ENCODE assay signal across 23 cellular contexts in the genomic region with DNA sequence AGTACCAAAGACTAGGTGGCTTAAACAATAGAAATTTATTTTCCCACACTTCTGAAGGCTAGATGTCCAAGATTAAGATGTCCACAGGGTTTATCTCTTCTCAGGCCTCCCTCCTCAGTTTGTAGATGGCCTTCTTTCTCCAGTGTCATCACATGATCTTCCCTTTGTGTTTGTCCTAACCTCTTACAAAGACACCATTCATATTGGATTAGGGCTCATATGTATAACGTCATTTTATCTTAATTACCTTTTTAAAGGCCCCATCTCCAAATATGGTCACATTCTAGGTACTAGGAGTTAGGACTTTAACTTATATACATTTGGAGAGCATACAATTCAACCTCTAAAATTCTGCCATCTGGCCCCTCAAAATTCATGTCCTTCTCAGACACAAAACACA. TPM values are rescaled to one million over a fixed set of nuclear protein-coding genes. Genes with fewer than 3 reads are reported as not detected.
DNase-seq lines count a peak whose midpoint lies in the region; ATAC-seq and TF ChIP-seq lines count a peak whose summit lies in the region.
"Had no signal": no experiment of that assay in that cellular context is flagged by ENCODE, and none has a peak within 500 bp of the region (broad histone marks: within the 10 kb centered on the region; RNA-seq: fewer than 3 reads in every experiment).

No MANE protein-coding gene starts in this region.

- no peak overlapping the region for H3K56ac ChIP-seq in H9 (ENCODE audit: insufficient read length, low read depth, low read length)

- H2BK20ac ChIP-seq in H9 (ENCODE audit: low read depth, low read length, poor library complexity, severe bottlenecking): no peak overlapping the region

- peaks cover 7 to 8% of the 10 kb centered on the region in 2 experiments for H3K4me1 Mint-ChIP-seq in H9
- no peaks in the 10 kb centered on the region for H3K4me1 Mint-ChIP-seq in activated naive CD4-positive, alpha-beta T cell treated with anti-CD3 and anti-CD28 coated beads, Interleukin-2, amount 10 ng/mL, durations not matched to agents 7 days and 5 days

- H2AK5ac ChIP-seq in H9 (ENCODE audit: insufficient read length, low read length): no peak overlapping the region

- WGBS in H9 (ENCODE audit: extremely low coverage, insufficient read length, low lambda C conversion rate): no CpG with 5 or more reads among the region's 1 CpG
- WGBS in smooth muscle cell (ENCODE audit: low lambda C conversion rate): 38% methylated on average over 1 of the region's 1 CpG

- CTCF ChIA-PET in activated naive CD4-positive, alpha-beta T cell treated with anti-CD3 and anti-CD28 coated beads, Interleukin-2, amount 10 ng/mL, durations not matched to agents 7 days and 5 days (lab: Charles Lee): no interaction called here

- no peak overlapping the region for H4K8ac ChIP-seq in H9 (replicated peaks; ENCODE audit: insufficient read length, low read depth, low read length)

- H3K36me3 ChIP-seq in neutrophil (peaks cover 51% of the 10 kb centered on the region), smooth muscle cell (ENCODE audit: low read depth) (no peaks in the 10 kb centered on the region)

- H3K27me3 ChIP-seq in H9 (ENCODE audit: insufficient read depth, low read length): no peaks in the 10 kb centered on the region
- no peaks in the 10 kb centered on the region for H3K27me3 ChIP-seq in neutrophil
- H3K27me3 ChIP-seq in smooth muscle cell (ENCODE audit: low read depth): no peaks in the 10 kb centered on the region
- H3K27me3 ChIP-seq: BLaER1, SJCRH30 had no signal

- peak overlapping the region in 2 of 3 experiments; percentile 25 to 68; a peak in 4 of 7 replicates for H3K27ac Mint-ChIP-seq in H9
- no peak overlapping the region for H3K27ac Mint-ChIP-seq in activated naive CD4-positive, alpha-beta T cell treated with anti-CD3 and anti-CD28 coated beads, Interleukin-2, amount 10 ng/mL, durations not matched to agents 7 days and 5 days

- no peaks in the 10 kb centered on the region for H4K20me1 ChIP-seq in H9 (ENCODE audit: control insufficient read depth, insufficient read depth, insufficient read length)
- H4K20me1 ChIP-seq in smooth muscle cell (ENCODE audit: low read depth): no peaks in the 10 kb centered on the region
- H4K20me1 ChIP-seq: BLaER1 had no signal

- H3K4me1 ChIP-seq in H9 (ENCODE audit: insufficient read depth, low read length): no peaks in the 10 kb centered on the region
- H3K4me1 ChIP-seq in neutrophil (ENCODE audit: control insufficient read depth in 1 of 2, insufficient read depth in 1 of 2, low read depth in 1 of 2, low read length in 1 of 2): no peaks in the 10 kb centered on the region
- H3K4me1 ChIP-seq in smooth muscle cell (ENCODE audit: low read depth): no peaks in the 10 kb centered on the region
- H3K4me1 ChIP-seq: BLaER1, SJCRH30 had no signal

- H3K18ac ChIP-seq in H9 (ENCODE audit: insufficient read length, low read depth, low read length): no peak overlapping the region

- no peak overlapping the region for H2BK5ac ChIP-seq in H9 (ENCODE audit: insufficient read length, low read length)

- H3K79me2 ChIP-seq in H9 (ENCODE audit: insufficient read depth, low read length) (no peaks in the 10 kb centered on the region), smooth muscle cell (ENCODE audit: low read depth) (no peaks in the 10 kb centered on the region)

- H4K5ac ChIP-seq in H9 (ENCODE audit: insufficient read length, low read depth, low read length): no peak overlapping the region

- H3F3A ChIP-seq in smooth muscle cell (ENCODE audit: low read depth): no peaks in the 10 kb centered on the region

- no peak overlapping the region for H2BK120ac ChIP-seq in H9 (ENCODE audit: low read depth, low read length, poor library complexity, severe bottlenecking)

- no peak overlapping the region for H3K14ac ChIP-seq in H9 (ENCODE audit: insufficient read depth, low read length)

- no peak overlapping the region for H3T11ph ChIP-seq in H9 (ENCODE audit: low read length)

- no peak overlapping the region for H2BK12ac ChIP-seq in H9 (ENCODE audit: insufficient read length, low read depth, low read length)

- H3K27ac ChIP-seq in H9 (ENCODE audit: insufficient read length, low read depth, low read length) (no peak overlapping the region), neutrophil (peak overlapping the region; percentile 9), smooth muscle cell (ENCODE audit: low read depth) (no peak overlapping the region)
- H3K27ac ChIP-seq: 22Rv1, BLaER1, SJCRH30 had no signal

- ATAC-seq in HG02973 (IDR thresholded peaks at IDR 0.05; ENCODE audit: unreplicated experiment): no peak

- no peak overlapping the region for H3K23ac ChIP-seq in H9 (ENCODE audit: insufficient read length, low read depth, low read length)

- H3K9ac ChIP-seq in H9 (ENCODE audit: extremely low read depth, insufficient read length, low read length) (no peak overlapping the region), smooth muscle cell (ENCODE audit: low read depth) (no peak overlapping the region)
- H3K9ac ChIP-seq: BLaER1 had no signal

- H2BK15ac ChIP-seq in H9 (ENCODE audit: low read depth, low read length): no peak overlapping the region

- peaks cover 0 to 17% (median 5%) of the 10 kb centered on the region in 3 experiments; a peak in 4 of 7 replicates for H3K36me3 Mint-ChIP-seq in H9 (ENCODE audit: insufficient read depth in 1 of 3, low read depth in 3 of 3)
- peaks cover 22% of the 10 kb centered on the region for H3K36me3 Mint-ChIP-seq in activated naive CD4-positive, alpha-beta T cell treated with anti-CD3 and anti-CD28 coated beads, Interleukin-2, amount 10 ng/mL, durations not matched to agents 7 days and 5 days

- H3K9me3 Mint-ChIP-seq in H9: no peaks in the 10 kb centered on the region
- no peaks in the 10 kb centered on the region for H3K9me3 Mint-ChIP-seq in activated naive CD4-positive, alpha-beta T cell treated with anti-CD3 and anti-CD28 coated beads, Interleukin-2, amount 10 ng/mL, durations not matched to agents 7 days and 5 days

- H3K4ac ChIP-seq in H9 (ENCODE audit: low read depth, low read length): no peak overlapping the region

- DNase-seq in NCI-H146 (lab: John Stamatoyannopoulos, UW) (peak; percentile 41), NCI-H146 treated with DMSO at 0.1 percent for 48 hours (lab: John Stamatoyannopoulos, UW; ENCODE audit: unreplicated experiment) (no peak), H9 (no peak), foreskin melanocyte (peak; percentile 82), smooth muscle cell (lab: John Stamatoyannopoulos, UW; ENCODE audit: unreplicated experiment) (no peak)
- no peak for DNase-seq in activated naive CD4-positive, alpha-beta T cell treated with anti-CD3 and anti-CD28 coated beads, Interleukin-2, amount 10 ng/mL, durations not matched to agents 7 days and 5 days
- DNase-seq: COR-L47; DMS153; EL; IMR-90; Kasumi-1; NCI-H1105 treated with DMSO at 0.1 percent for 48 hours; NCI-H2081; NCI-H226; NCI-H69; NK-92 treated with Interleukin-12 subunit alpha and Interleukin-12 subunit beta, amount 100 ng/mL, for 24 hours; OCI-M1; RPMI8226; SJCRH30 had no signal

- no peaks in the 10 kb centered on the region for H3K27me3 Mint-ChIP-seq in H9 (ENCODE audit: low read depth)
- no peaks in the 10 kb centered on the region for H3K27me3 Mint-ChIP-seq in activated naive CD4-positive, alpha-beta T cell treated with anti-CD3 and anti-CD28 coated beads, Interleukin-2, amount 10 ng/mL, durations not matched to agents 7 days and 5 days

- H3K4me3 ChIP-seq in neutrophil (ENCODE audit: low read depth in 1 of 2, low read length in 1 of 2) (no peak overlapping the region), smooth muscle cell (no peak overlapping the region)
- H3K4me3 ChIP-seq: BLaER1, SJCRH30 had no signal

- H3K4me3 Mint-ChIP-seq in H9: no peak overlapping the region
- no peak overlapping the region for H3K4me3 Mint-ChIP-seq in activated naive CD4-positive, alpha-beta T cell treated with anti-CD3 and anti-CD28 coated beads, Interleukin-2, amount 10 ng/mL, durations not matched to agents 7 days and 5 days

- TF ChIP-seq CTCF in H9 (conservative IDR thresholded peaks at IDR 0.05) (no peak), neutrophil (IDR thresholded peaks at IDR 0.05) (no peak), smooth muscle cell (IDR thresholded peaks at IDR 0.05; ENCODE audit: borderline replicate concordance, insufficient read depth, poor library complexity, severe bottlenecking) (no peak)

- no peak overlapping the region for H2AFZ ChIP-seq in H9 (ENCODE audit: low read length)
- no peak overlapping the region for H2AFZ ChIP-seq in smooth muscle cell (ENCODE audit: low read depth)

- H3K4me2 ChIP-seq in H9 (ENCODE audit: insufficient read depth, insufficient read length, low read length): no peak overlapping the region
- H3K4me2 ChIP-seq in smooth muscle cell: no peak overlapping the region
- H3K4me2 ChIP-seq: BLaER1 had no signal

- H3K79me1 ChIP-seq in H9 (ENCODE audit: insufficient read depth, low read depth, low read length, poor library complexity, severe bottlenecking): no peaks in the 10 kb centered on the region

- no peak overlapping the region for H4K91ac ChIP-seq in H9 (ENCODE audit: insufficient read length, low read depth, low read length)

- H3K9me3 ChIP-seq in H9 (ENCODE audit: control insufficient read depth, low read depth, low read length) (no peaks in the 10 kb centered on the region), neutrophil (no peaks in the 10 kb centered on the region), smooth muscle cell (replicated peaks; ENCODE audit: low read depth) (no peaks in the 10 kb centered on the region)
- H3K9me3 ChIP-seq: BLaER1, SJCRH30 had no signal

- H3K23me2 ChIP-seq in H9 (ENCODE audit: insufficient read length, low read depth, low read length, poor library complexity, severe bottlenecking): no peaks in the 10 kb centered on the region

RNA-seq across cellular contexts. Expression of a gene that starts 34.3 kb away (rescaled TPM):
- total RNA-seq in H9 (2021) (58.0 and 61.4 TPM in 2 replicates), smooth muscle cell (96.0 and 110 TPM in 2 replicates)
- polyA plus RNA-seq in smooth muscle cell: 51.3 and 72.1 TPM in 2 replicates

Comparison
In these comparisons a context has a peak if more than half of its experiments do, and no peak if none do; other contexts are left out.
1. DNase-seq: peak in NCI-H146 (single experiment) and foreskin melanocyte (single experiment); none in NCI-H146 treated with DMSO at 0.1 percent for 48 hours (single experiment), H9 (single experiment), smooth muscle cell (single experiment) and activated naive CD4-positive, alpha-beta T cell treated with anti-CD3 and anti-CD28 coated beads, Interleukin-2, amount 10 ng/mL, durations not matched to agents 7 days and 5 days (single experiment).